ENCODE assay signal across 16 cellular contexts in genomic region chr6:111848262-111848661, GRCh38.
"Had no signal": no experiment of that assay in that cellular context is flagged by ENCODE, and none has a peak within 500 bp of the region (broad histone marks: within the 10 kb centered on the region; RNA-seq: fewer than 3 reads in every experiment).

No MANE protein-coding gene starts in this region.

- H3K27ac ChIP-seq: body of pancreas, lower lobe of right lung, psoas muscle, SJCRH30, spleen had no signal

- H3K27me3 Mint-ChIP-seq: effector memory CD8-positive, alpha-beta T cell; stimulated activated naive CD8-positive, alpha-beta T cell treated with anti-CD3 and anti-CD28 coated beads, Interleukin-15, amount 100 ng/mL, for 72 hours; type B pancreatic cell had no signal

- H3K27me3 ChIP-seq: body of pancreas, SJCRH30, spleen had no signal

- DNase-seq: activated CD4-positive, alpha-beta T cell treated with anti-CD3 and anti-CD28 coated beads for 4 hours; activated naive CD4-positive, alpha-beta T cell treated with Interleukin-2 at 50 U/mL for 16 hours; body of pancreas; dermis blood vessel endothelial cell; effector memory CD8-positive, alpha-beta T cell; immature natural killer cell; lower lobe of right lung; psoas muscle; SJCRH30; spleen; stimulated activated naive CD8-positive, alpha-beta T cell treated with anti-CD3 and anti-CD28 coated beads, Interleukin-15, amount 100 ng/mL, for 72 hours; T-helper 2 cell had no signal

- ATAC-seq: body of pancreas; effector memory CD8-positive, alpha-beta T cell; lower lobe of right lung; psoas muscle; sciatic nerve; stimulated activated naive CD8-positive, alpha-beta T cell treated with anti-CD3 and anti-CD28 coated beads, Interleukin-15, amount 100 ng/mL, for 72 hours; WTC11 had no signal

- H3K27ac Mint-ChIP-seq: activated T-helper 1 cell treated with anti-CD3 and anti-CD28 coated beads, Interleukin-12 subunit alpha, Interleukin-12 subunit beta, Interleukin-2, Interleukin-4 antibody, amounts not matched to agents 30 ng/mL and 10 ng/mL and 1 ng/mL, durations not matched to agents 14 hours and 24 hours and 36 hours; WTC11 had no signal

- H3K36me3 Mint-ChIP-seq: WTC11 had no signal

- H3K4me1 ChIP-seq: psoas muscle had no signal

- H3K4me3 ChIP-seq: body of pancreas, lower lobe of right lung, psoas muscle, SJCRH30, spleen had no signal

- H3K9me3 ChIP-seq: body of pancreas, lower lobe of right lung, psoas muscle, SJCRH30, spleen had no signal

- H3K4me3 Mint-ChIP-seq: type B pancreatic cell, WTC11 had no signal

- H3K9me3 Mint-ChIP-seq: activated T-helper 1 cell treated with anti-CD3 and anti-CD28 coated beads, Interleukin-12 subunit alpha, Interleukin-12 subunit beta, Interleukin-2, Interleukin-4 antibody, amounts not matched to agents 30 ng/mL and 10 ng/mL and 1 ng/mL, durations not matched to agents 14 hours and 24 hours and 36 hours; effector memory CD8-positive, alpha-beta T cell; immature natural killer cell; stimulated activated naive CD8-positive, alpha-beta T cell treated with anti-CD3 and anti-CD28 coated beads, Interleukin-15, amount 100 ng/mL, for 72 hours; type B pancreatic cell; WTC11 had no signal
